In genomic region chr5:173888473-173889135, GRCh38 we compare ENCODE assay signal across 8 cellular contexts. TPM values are rescaled to one million over a fixed set of nuclear protein-coding genes. Genes with fewer than 3 reads are reported as not detected.
DNase-seq lines count a peak whose midpoint lies in the region; ATAC-seq and TF ChIP-seq lines count a peak whose summit lies in the region.

No MANE protein-coding gene starts in this region.

- H3K9me3 Mint-ChIP-seq in activated T-helper 17 cell treated with anti-CD3 and anti-CD28 coated beads, Interleukin-2, amount 50 U/mL, for 72 hours = peaks cover 1% of the 10 kb centered on the region

- no peak for ATAC-seq in activated T-helper 17 cell treated with anti-CD3 and anti-CD28 coated beads, Interleukin-2, amount 50 U/mL, for 72 hours (replicated peaks)
- ATAC-seq in left cardiac atrium = peak in 1 of 2 donors; percentile 6
- no peak for ATAC-seq in HG03520 (IDR thresholded peaks at IDR 0.05; ENCODE audit: unreplicated experiment)

- TF ChIP-seq POLR2A in sigmoid colon (IDR thresholded peaks at IDR 0.05) = no peak

- WGBS in sigmoid colon, 2 donors = 1% methylated on average over 37 of the region's 37 CpGs

- H3K4me1 ChIP-seq in HEK293 (ENCODE audit: control insufficient read depth, insufficient read depth, low read length) (peaks cover 12% of the 10 kb centered on the region), sigmoid colon (peaks cover 0 to 49% (median 28%) of the 10 kb centered on the region in 4 donors)

- no peaks in the 10 kb centered on the region for H3K27me3 ChIP-seq in sigmoid colon

- H3K27ac Mint-ChIP-seq in activated T-helper 17 cell treated with anti-CD3 and anti-CD28 coated beads, Interleukin-2, amount 50 U/mL, for 72 hours = peak overlapping the region; percentile 94

- CTCF ChIA-PET in AG04449 (lab: Yijun Ruan, JAX) (interaction anchor here (0.7 to 2.9 kb wide), 6 partner anchors 36 to 273 kb away, joined by 3 to 15 read pairs (median 6); no protein-coding TSS in a partner anchor), HEK293 (lab: Yijun Ruan, JAX) (no interaction called here)

- H3K36me3 Mint-ChIP-seq in activated T-helper 17 cell treated with anti-CD3 and anti-CD28 coated beads, Interleukin-2, amount 50 U/mL, for 72 hours (ENCODE audit: low read depth) = peaks cover 14% of the 10 kb centered on the region

- DNase-seq in AG04449 (ENCODE audit: low read depth, low spot score) (no peak), left cardiac atrium (peak; percentile 40), sigmoid colon (peak; percentile 66), AG08396 (ENCODE audit: low spot score) (no peak), GF-D8 (lab: John Stamatoyannopoulos, UW) (no peak)

- H3K9me3 ChIP-seq in HEK293 (ENCODE audit: control insufficient read depth, insufficient read depth, low read depth, low read length) = no peaks in the 10 kb centered on the region
- no peaks in the 10 kb centered on the region for H3K9me3 ChIP-seq in sigmoid colon

- peak overlapping the region; percentile 62 for H3K4me3 ChIP-seq in AG04449 (ENCODE audit: low read depth, low read length)
- peak overlapping the region; percentile 81 for H3K4me3 ChIP-seq in HEK293 (ENCODE audit: low read depth, low read length)
- peak overlapping the region; percentile 72 to 97 (median 89) for H3K4me3 ChIP-seq in sigmoid colon

- TF ChIP-seq CTCF in AG04449 (IDR thresholded peaks at IDR 0.05; ENCODE audit: insufficient read depth, low read length, missing control alignments) (no peak), HEK293 (tag by site-specific recombination; IDR thresholded peaks at IDR 0.05) (no peak), sigmoid colon (IDR thresholded peaks at IDR 0.05) (no peak)

- H3K27me3 Mint-ChIP-seq in activated T-helper 17 cell treated with anti-CD3 and anti-CD28 coated beads, Interleukin-2, amount 50 U/mL, for 72 hours = no peaks in the 10 kb centered on the region

- intact Hi-C loops in left cardiac atrium (cut with DNase I) (no loop called here), sigmoid colon (cut with DNase I) (loop anchor here (2.0 to 10.0 kb wide), 4 partner anchors 30 to 574 kb away; no protein-coding TSS in a partner anchor)

- H3K36me3 ChIP-seq in HEK293 (ENCODE audit: control insufficient read depth in 2 of 2, insufficient read depth in 1 of 2, low read length in 2 of 2) = no peaks in the 10 kb centered on the region
- no peaks in the 10 kb centered on the region for H3K36me3 ChIP-seq in sigmoid colon

- no peak for TF ChIP-seq EP300 in sigmoid colon (IDR thresholded peaks at IDR 0.05)

- POLR2A ChIA-PET in AG04449 (lab: Yijun Ruan, JAX) (interaction anchor here (0.7 to 1.2 kb wide), 7 partner anchors 8 to 190 kb away, joined by 3 to 6 read pairs (median 5); no protein-coding TSS in a partner anchor), HEK293 (lab: Yijun Ruan, JAX) (interaction anchor here (0.7 to 1.5 kb wide), 22 partner anchors 8 to 259 kb away, joined by 3 to 12 read pairs (median 4); no protein-coding TSS in a partner anchor)

- peaks cover 51% of the 10 kb centered on the region for H3K4me1 Mint-ChIP-seq in activated T-helper 17 cell treated with anti-CD3 and anti-CD28 coated beads, Interleukin-2, amount 50 U/mL, for 72 hours

- peak overlapping the region; percentile 77 for H3K4me3 Mint-ChIP-seq in activated T-helper 17 cell treated with anti-CD3 and anti-CD28 coated beads, Interleukin-2, amount 50 U/mL, for 72 hours

- no peak overlapping the region for H3K27ac ChIP-seq in HEK293 (ENCODE audit: extremely low read depth, low read depth, low read length)
- peak overlapping the region; percentile 79 to 91 (median 86) for H3K27ac ChIP-seq in sigmoid colon

TF ChIP-seq in HEK293, 187 proteins besides CTCF, POLR2A, EP300 and RAD21 (continues in another document):
- TF ChIP-seq ZNF664 (tag by site-specific recombination; IDR thresholded peaks at IDR 0.05) = no peak
- peak; percentile 48 for TF ChIP-seq REST (tag by site-specific recombination; IDR thresholded peaks at IDR 0.05)
- no peak for TF ChIP-seq FEZF1 (tag by site-specific recombination; IDR thresholded peaks at IDR 0.05)
- no peak for TF ChIP-seq REPIN1 (tag by site-specific recombination; IDR thresholded peaks at IDR 0.05; ENCODE audit: low read depth)
- TF ChIP-seq ZNF341 (tag by site-specific recombination; IDR thresholded peaks at IDR 0.05; ENCODE audit: low read depth) = peak; percentile 98
- no peak for TF ChIP-seq ZNF571 (tag by site-specific recombination; IDR thresholded peaks at IDR 0.05)
- TF ChIP-seq ZNF239 (tag by site-specific recombination; IDR thresholded peaks at IDR 0.05) = no peak
- no peak for TF ChIP-seq SP3 (tag by site-specific recombination; IDR thresholded peaks at IDR 0.05)
- no peak for TF ChIP-seq ZNF549 (tag by site-specific recombination; IDR thresholded peaks at IDR 0.05)
- TF ChIP-seq ATF2 (tag by site-specific recombination; IDR thresholded peaks at IDR 0.05; ENCODE audit: low read depth) = no peak
- TF ChIP-seq ZNF449 (tag by site-specific recombination; IDR thresholded peaks at IDR 0.05) = no peak
- no peak for TF ChIP-seq ZNF610 (tag by site-specific recombination; IDR thresholded peaks at IDR 0.05; ENCODE audit: borderline replicate concordance)
- no peak for TF ChIP-seq ZNF707 (tag by site-specific recombination; IDR thresholded peaks at IDR 0.05)
- TF ChIP-seq ZFHX2 (tag by site-specific recombination; conservative IDR thresholded peaks at IDR 0.05) = no peak
- TF ChIP-seq ZNF416 (tag by site-specific recombination; IDR thresholded peaks at IDR 0.05) = no peak
- TF ChIP-seq ZSCAN4 (tag by site-specific recombination; IDR thresholded peaks at IDR 0.05) = no peak

RNA-seq across cellular contexts. Expression of gene CPEB4, which starts 0.5 kb away (rescaled TPM):
- 10 to 100 TPM; 13.3 to 15.6 TPM for total RNA-seq in activated T-helper 17 cell treated with anti-CD3 and anti-CD28 coated beads, Interleukin-2, amount 50 U/mL, for 72 hours
- total RNA-seq in left cardiac atrium (100 to 1,000 TPM in 1 of 2 donors, 10 to 100 TPM in 1; 73.8 to 178 TPM), sigmoid colon (10 to 100 TPM; 27.8 to 66.2 (median 32.0) TPM)
- 10 to 100 TPM in 1 of 3 donors, 1 to 10 TPM in 2; 6.0 to 10.3 (median 8.4) TPM for polyA plus RNA-seq in sigmoid colon

Comparison
In these comparisons a context has a peak if more than half of its experiments do, and no peak if none do; other contexts are left out.
1. DNase-seq: peak in left cardiac atrium (single experiment) and sigmoid colon (single experiment); none in AG04449 (single experiment), AG08396 (single experiment) and GF-D8 (single experiment).
2. Peak in every context shown above with its lines, with median percentiles within 50 percentile points of each other: H3K4me3 ChIP-seq.